1 cellular context compared by ENCODE assay signal in genomic region chr3:146164071-146164470, GRCh38.
TF ChIP-seq lines count a peak whose summit lies in the region.

No MANE protein-coding gene starts in this region.

TF ChIP-seq in A549, 52 proteins besides CTCF, POLR2A, EP300 and RAD21:
- TF ChIP-seq ELK1 (IDR thresholded peaks at IDR 0.05; ENCODE audit: low read depth, low read length) (no peak), SREBF2 (IDR thresholded peaks at IDR 0.05) (no peak), NFE2L2 (conservative IDR thresholded peaks at IDR 0.05; ENCODE audit: low read length) (no peak)
